26 cellular contexts compared by ENCODE assay signal in genomic region chr4:102027961-102028360, GRCh38.
"Had no signal": no experiment of that assay in that cellular context is flagged by ENCODE, and none has a peak within 500 bp of the region (broad histone marks: within the 10 kb centered on the region; RNA-seq: fewer than 3 reads in every experiment).

No MANE protein-coding gene starts in this region.

- H3K27ac Mint-ChIP-seq: stimulated activated effector memory CD8-positive, alpha-beta T cell treated with anti-CD3 and anti-CD28 coated beads, Interleukin-12 subunit alpha, Interleukin-12 subunit beta, amount 100 ng/mL, for 72 hours; stimulated activated memory B cell treated with anti-CD40 and anti-IgM and Interleukin-4, amounts not matched to agents 10 μg/mL and 1 μg/mL and 100 μg/mL, for 72 hours; stimulated activated naive B cell treated with anti-CD40 and anti-IgM and Interleukin-4, amounts not matched to agents 10 μg/mL and 1 μg/mL and 100 μg/mL, for 72 hours; stimulated activated naive CD8-positive, alpha-beta T cell treated with anti-CD3 and anti-CD28 coated beads, Interleukin-15, amount 100 ng/mL, for 72 hours; stimulated activated naive CD8-positive, alpha-beta T cell treated with anti-CD3 and anti-CD28 coated beads, Interleukin-15, Interleukin-2, amounts not matched to agents 100 ng/mL and 50 ng/mL, for 24 hours; type B pancreatic cell had no signal

- DNase-seq: stimulated activated CD4-positive, alpha-beta T cell treated with anti-CD3 and anti-CD28 coated beads, Interleukin-2, amount 100 ng/mL, for 48 hours; stimulated activated CD4-positive, alpha-beta T cell treated with anti-CD3 and anti-CD28 coated beads, Interleukin-4, amount 100 ng/mL, for 1 hour; stimulated activated CD4-positive, alpha-beta T cell treated with anti-CD3 and anti-CD28 coated beads, Interleukin-4, amount 100 ng/mL, for 24 hours; stimulated activated CD4-positive, alpha-beta T cell treated with anti-CD3 and anti-CD28 coated beads, Interleukin-4, amount 100 ng/mL, for 4 hours; stimulated activated CD8-positive, alpha-beta memory T cell treated with anti-CD3 and anti-CD28 coated beads, Interleukin-4, amount 100 ng/mL, for 48 hours; stimulated activated naive B cell treated with anti-CD40 and anti-IgM and Interleukin-4, amounts not matched to agents 10 μg/mL and 1 μg/mL and 100 μg/mL, for 72 hours; stimulated activated naive CD4-positive, alpha-beta T cell; stimulated activated naive CD4-positive, alpha-beta T cell treated with Interleukin-2 at 50 U/mL for 16 hours; stimulated activated naive CD8-positive, alpha-beta T cell treated with anti-CD3 and anti-CD28 coated beads, Interleukin-15, amount 100 ng/mL, for 72 hours; stimulated activated naive CD8-positive, alpha-beta T cell treated with anti-CD3 and anti-CD28 coated beads, Interleukin-15, Interleukin-2, amounts not matched to agents 100 U/mL and 50 U/mL, for 24 hours; stomach; testis; thyroid gland; tibial artery; transverse colon; trophoblast cell; upper lobe of left lung; uterus had no signal

- H3K4me1 Mint-ChIP-seq: stimulated activated effector memory CD8-positive, alpha-beta T cell treated with anti-CD3 and anti-CD28 coated beads, Interleukin-12 subunit alpha, Interleukin-12 subunit beta, amount 100 ng/mL, for 72 hours; stimulated activated naive CD8-positive, alpha-beta T cell treated with anti-CD3 and anti-CD28 coated beads, Interleukin-15, amount 100 ng/mL, for 72 hours had no signal

- H3K27me3 ChIP-seq: stomach, suprapubic skin, testis, thyroid gland, tibial artery, tibial nerve, transverse colon, upper lobe of left lung, uterus, vagina had no signal

- H3K36me3 ChIP-seq: stomach, suprapubic skin, thoracic aorta, thyroid gland, tibial artery, tibial nerve, transverse colon, upper lobe of left lung, uterus, vagina had no signal

- H3K4me1 ChIP-seq: stomach, suprapubic skin, testis, tibial artery, tibial nerve, transverse colon, upper lobe of left lung, uterus, vagina had no signal

- H3K9me3 Mint-ChIP-seq: stimulated activated effector memory CD8-positive, alpha-beta T cell treated with anti-CD3 and anti-CD28 coated beads, Interleukin-12 subunit alpha, Interleukin-12 subunit beta, amount 100 ng/mL, for 72 hours; stimulated activated naive B cell treated with anti-CD40 and anti-IgM and Interleukin-4, amounts not matched to agents 10 μg/mL and 1 μg/mL and 100 μg/mL, for 72 hours; stimulated activated naive CD8-positive, alpha-beta T cell treated with anti-CD3 and anti-CD28 coated beads, Interleukin-15, amount 100 ng/mL, for 72 hours had no signal

- H3K27me3 Mint-ChIP-seq: stimulated activated memory B cell treated with anti-CD40 and anti-IgM and Interleukin-4, amounts not matched to agents 10 μg/mL and 1 μg/mL and 100 μg/mL, for 72 hours; stimulated activated naive B cell treated with anti-CD40 and anti-IgM and Interleukin-4, amounts not matched to agents 10 μg/mL and 1 μg/mL and 100 μg/mL, for 72 hours; stimulated activated naive CD8-positive, alpha-beta T cell treated with anti-CD3 and anti-CD28 coated beads, Interleukin-15, amount 100 ng/mL, for 72 hours; stimulated activated naive CD8-positive, alpha-beta T cell treated with anti-CD3 and anti-CD28 coated beads, Interleukin-15, Interleukin-2, amounts not matched to agents 100 ng/mL and 50 ng/mL, for 24 hours; type B pancreatic cell had no signal

- H3K9me3 ChIP-seq: stomach, suprapubic skin, testis, thoracic aorta, thyroid gland, tibial artery, tibial nerve, transverse colon, upper lobe of left lung, uterus, vagina had no signal

- H3K4me3 ChIP-seq: stomach, suprapubic skin, testis, thoracic aorta, thyroid gland, tibial artery, tibial nerve, transverse colon, upper lobe of left lung, uterus, vagina had no signal

- ATAC-seq: stimulated activated effector memory CD8-positive, alpha-beta T cell treated with anti-CD3 and anti-CD28 coated beads, Interleukin-12 subunit alpha, Interleukin-12 subunit beta, amount 100 ng/mL, for 72 hours; stimulated activated memory B cell treated with anti-CD40 and anti-IgM and Interleukin-4, amounts not matched to agents 10 μg/mL and 1 μg/mL and 100 μg/mL, for 72 hours; stimulated activated naive B cell treated with anti-CD40 and anti-IgM and Interleukin-4, amounts not matched to agents 10 μg/mL and 1 μg/mL and 100 μg/mL, for 72 hours; stimulated activated naive CD8-positive, alpha-beta T cell treated with anti-CD3 and anti-CD28 coated beads, Interleukin-15, amount 100 ng/mL, for 72 hours; stimulated activated naive CD8-positive, alpha-beta T cell treated with anti-CD3 and anti-CD28 coated beads, Interleukin-15, Interleukin-2, amounts not matched to agents 100 U/mL and 50 U/mL, for 24 hours had no signal

- H3K27ac ChIP-seq: stomach, suprapubic skin, testis, thoracic aorta, thyroid gland, tibial artery, tibial nerve, transverse colon, upper lobe of left lung, uterus, vagina had no signal

- H3K4me3 Mint-ChIP-seq: stimulated activated effector memory CD8-positive, alpha-beta T cell treated with anti-CD3 and anti-CD28 coated beads, Interleukin-12 subunit alpha, Interleukin-12 subunit beta, amount 100 ng/mL, for 72 hours; stimulated activated memory B cell treated with anti-CD40 and anti-IgM and Interleukin-4, amounts not matched to agents 10 μg/mL and 1 μg/mL and 100 μg/mL, for 72 hours; stimulated activated naive B cell treated with anti-CD40 and anti-IgM and Interleukin-4, amounts not matched to agents 10 μg/mL and 1 μg/mL and 100 μg/mL, for 72 hours; stimulated activated naive CD8-positive, alpha-beta T cell treated with anti-CD3 and anti-CD28 coated beads, Interleukin-15, amount 100 ng/mL, for 72 hours; stimulated activated naive CD8-positive, alpha-beta T cell treated with anti-CD3 and anti-CD28 coated beads, Interleukin-15, Interleukin-2, amounts not matched to agents 100 ng/mL and 50 ng/mL, for 24 hours; type B pancreatic cell had no signal
